21 cellular contexts compared by ENCODE assay signal in the genomic region with DNA sequence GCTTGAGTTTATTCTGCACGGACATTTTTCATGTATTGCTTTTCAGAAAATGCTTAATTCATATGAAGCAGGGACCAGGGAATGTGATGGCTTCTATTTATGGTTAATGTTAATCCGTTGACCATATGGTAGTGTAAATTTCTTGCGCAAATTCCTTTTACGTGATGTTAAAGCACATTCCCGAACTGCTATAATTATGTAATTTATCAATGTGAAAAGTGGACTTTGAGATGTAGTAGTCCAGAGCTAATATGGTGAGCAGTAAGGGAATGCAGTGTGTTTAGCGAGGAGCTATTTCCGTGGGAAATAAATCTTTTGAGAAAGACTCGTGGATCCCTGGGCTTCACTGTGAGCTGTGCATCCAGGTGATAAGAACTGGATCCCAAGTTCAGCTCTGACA. TPM values are rescaled to one million over a fixed set of nuclear protein-coding genes. Genes with fewer than 3 reads are reported as not detected.
DNase-seq lines count a peak whose midpoint lies in the region; ATAC-seq, FAIRE-seq and TF ChIP-seq lines count a peak whose summit lies in the region.
"Had no signal": no experiment of that assay in that cellular context is flagged by ENCODE, and none has a peak within 500 bp of the region (broad histone marks: within the 10 kb centered on the region; RNA-seq: fewer than 3 reads in every experiment).

No MANE protein-coding gene starts in this region.

- TF ChIP-seq POLR2A in K562 (conservative IDR thresholded peaks at IDR 0.05): no peak

- in situ Hi-C loops in K562 (cut with MboI): no loop called here

- H3K4me1 ChIP-seq in K562 (replicated peaks in 1 of 2; ENCODE audit: control insufficient read depth in 2 of 2, insufficient read depth in 2 of 2, low read length in 2 of 2): no peaks in the 10 kb centered on the region
- H3K4me1 ChIP-seq in pancreas: no peaks in the 10 kb centered on the region
- H3K4me1 ChIP-seq: BLaER1 had no signal

- POLR2A ChIA-PET in K562 (lab: Yijun Ruan, JAX): no interaction called here

- H3K4me2 ChIP-seq in K562 (ENCODE audit: insufficient read depth, low read length): no peak overlapping the region
- H3K4me2 ChIP-seq: BLaER1, GM23338 had no signal

- TF ChIP-seq CTCF in K562 (IDR thresholded peaks at IDR 0.05 in 2 of 3, conservative IDR thresholded peaks at IDR 0.05 in 1 of 3; ENCODE audit: insufficient read depth in 2 of 3, low read depth in 1 of 3, low read length in 3 of 3) (no peak), pancreas (IDR thresholded peaks at IDR 0.05) (no peak), GM20000 (IDR thresholded peaks at IDR 0.05; ENCODE audit: extremely low read depth, missing control alignments) (no peak), dorsolateral prefrontal cortex (IDR thresholded peaks at IDR 0.05 in 54 of 56, conservative IDR thresholded peaks at IDR 0.05 in 2 of 56; ENCODE audit: low read depth in 1 of 56, partially characterized antibody in 56 of 56) (no peak)

- no peaks in the 10 kb centered on the region for H4K20me1 ChIP-seq in K562 (replicated peaks; ENCODE audit: control insufficient read depth, insufficient read depth, low read length)
- H4K20me1 ChIP-seq: BLaER1 had no signal

- H3K9me1 ChIP-seq in K562 (ENCODE audit: control insufficient read depth, insufficient read depth, low read length): no peaks in the 10 kb centered on the region

- H3K9ac ChIP-seq in K562 (ENCODE audit: insufficient read depth in 1 of 2, low read depth in 2 of 2, low read length in 2 of 2): no peak overlapping the region
- H3K9ac ChIP-seq: BLaER1 had no signal

- no peaks in the 10 kb centered on the region for H3K79me2 ChIP-seq in K562 (ENCODE audit: control insufficient read depth, insufficient read depth, low read length)

- ATAC-seq in K562 (no peak), pancreas (peak in 3 of 4 donors; percentile 18 to 56 (median 31))
- ATAC-seq: CD8-positive, alpha-beta T cell; GM23338; HCT116 had no signal

- no peak for TF ChIP-seq RAD21 in K562 (CRISPR knock-in tag; conservative IDR thresholded peaks at IDR 0.05 in 1 of 2, IDR thresholded peaks at IDR 0.05 in 1 of 2)

- H3K27ac ChIP-seq in K562 (ENCODE audit: extremely low read depth, low read depth, low read length) (no peak overlapping the region), pancreas (no peak overlapping the region), dorsolateral prefrontal cortex (no peak overlapping the region)
- H3K27ac ChIP-seq: 22Rv1, BLaER1, C4-2B had no signal

- 0% methylated on average over 8 of the region's 8 CpGs for WGBS in K562 (ENCODE audit: insufficient coverage, low coverage, missing lambda C conversion rate)
- WGBS in pancreas, 2 donors: 11 to 20% methylated on average over 8 of the region's 8 CpGs

- no peak overlapping the region for H3K4me3 ChIP-seq in K562
- H3K4me3 ChIP-seq in pancreas: no peak overlapping the region
- no peak overlapping the region for H3K4me3 ChIP-seq in dorsolateral prefrontal cortex
- H3K4me3 ChIP-seq: BLaER1, GM23338 had no signal

- no TSS peak for BruUV-seq in K562 (replicated peaks; lab: Mats Ljungman, UMichigan)

- peak; percentile 42 for FAIRE-seq in K562 (lab: Jason Lieb, UNC)
- no peak for FAIRE-seq in pancreas (lab: Jason Lieb, UNC)
- FAIRE-seq: A204.1, GM12892, GM19239 had no signal

- TF ChIP-seq EP300 in K562 (IDR thresholded peaks at IDR 0.05; ENCODE audit: low read length): no peak

- H3K27me3 ChIP-seq in K562 (ENCODE audit: control insufficient read depth in 2 of 2, insufficient read depth in 2 of 2, low read length in 2 of 2): peaks cover 10 to 26% of the 10 kb centered on the region in 2 experiments; a peak in 3 of 5 replicates
- no peaks in the 10 kb centered on the region for H3K27me3 ChIP-seq in pancreas
- H3K27me3 ChIP-seq in dorsolateral prefrontal cortex: peaks cover 0 to 4% (median 0%) of the 10 kb centered on the region in 45 donors
- H3K27me3 ChIP-seq: BLaER1 had no signal

- intact Hi-C loops in K562 (cut with micrococcal nuclease) (no loop called here), pancreas (cut with DNase I) (no loop called here), dorsolateral prefrontal cortex (cut with DNase I) (no loop called here)

- H3K36me3 ChIP-seq in K562 (ENCODE audit: control insufficient read depth, insufficient read depth, low read length): no peaks in the 10 kb centered on the region
- no peaks in the 10 kb centered on the region for H3K36me3 ChIP-seq in pancreas
- H3K36me3 ChIP-seq: BLaER1 had no signal

- no peak overlapping the region for H2AFZ ChIP-seq in K562 (ENCODE audit: low read depth, low read length)
- H2AFZ ChIP-seq: GM23338 had no signal

- DNase-seq in NCI-H82 (lab: John Stamatoyannopoulos, UW) (peak; percentile 27), NCI-H82 treated with DMSO at 0.1 percent for 48 hours (lab: John Stamatoyannopoulos, UW; ENCODE audit: unreplicated experiment) (no peak), K562 (ENCODE audit: extremely low read depth in 1 of 4, low spot score in 3 of 4) (no peak), pancreas (no peak), GM20000 (ENCODE audit: low spot score) (no peak), NCI-H1436 (lab: John Stamatoyannopoulos, UW) (no peak), dorsolateral prefrontal cortex (no peak)
- DNase-seq: Caco-2; CD4-positive, CD25-positive, alpha-beta regulatory T cell; CD8-positive, alpha-beta T cell; DMS153; DND-41; H9 had no signal

- H3K9me3 ChIP-seq in K562 (replicated peaks; ENCODE audit: control insufficient read depth, insufficient read depth, low read depth, low read length): no peaks in the 10 kb centered on the region
- H3K9me3 ChIP-seq in pancreas: no peaks in the 10 kb centered on the region
- H3K9me3 ChIP-seq: BLaER1, Caco-2 had no signal

- CTCF ChIA-PET in K562 (lab: Yijun Ruan, JAX; ENCODE audit: low intra/inter-chr PET ratio): no interaction called here

TF ChIP-seq in K562, 482 proteins besides CTCF, POLR2A, EP300 and RAD21 (continues in another document):
- no peak for TF ChIP-seq ZNF77 (CRISPR knock-in tag; IDR thresholded peaks at IDR 0.05)
- TF ChIP-seq ATF3 (IDR thresholded peaks at IDR 0.05): no peak
- no peak for TF ChIP-seq ATF3 (CRISPR knock-in tag; conservative IDR thresholded peaks at IDR 0.05)
- no peak for TF ChIP-seq ZKSCAN1 (IDR thresholded peaks at IDR 0.05; ENCODE audit: low read depth, low read length)
- TF ChIP-seq E2F3 (CRISPR knock-in tag; IDR thresholded peaks at IDR 0.05): no peak
- TF ChIP-seq SMAD1 (IDR thresholded peaks at IDR 0.05; ENCODE audit: low read depth, low read length, partially characterized antibody): no peak
- TF ChIP-seq FOXJ2 (tag; IDR thresholded peaks at IDR 0.05): no peak
- no peak for TF ChIP-seq CEBPG (CRISPR knock-in tag; IDR thresholded peaks at IDR 0.05)
- TF ChIP-seq CEBPG (tag; conservative IDR thresholded peaks at IDR 0.05 in 1 of 2, IDR thresholded peaks at IDR 0.05 in 1 of 2): no peak

RNA-seq across cellular contexts. Expression of gene ANAPC13, which starts 27.3 kb away (rescaled TPM):
- 11.6 and 26.9 TPM in 2 replicates for total RNA-seq in K562 (2011; cell fraction: chromatin; rRNA removed; ENCODE audit: low replicate concordance)
- total RNA-seq in K562 (2011; cell fraction: nucleolus; rRNA removed): 13.7 and 14.3 TPM in 2 replicates
- total RNA-seq in K562 (2011; cell fraction: nucleoplasm; rRNA removed): 21.5 and 33.0 TPM in 2 replicates
- 48.5 and 48.9 TPM in 2 replicates for total RNA-seq in K562 (2014; rRNA removed)
- total RNA-seq in K562 (2014; rRNA removed; fragmentation: Illumina TruSeq; extraction: Trizol): 68.5 and 72.8 TPM in 2 replicates
- 54.9 and 55.2 TPM in 2 replicates for total RNA-seq in K562 (2015; rRNA removed; fragmentation: Illumina TruSeq; extraction: Trizol)
- 49.2 and 53.0 TPM in 2 replicates for total RNA-seq in K562 (2021)
- 77.8 and 112 TPM in 2 replicates for polyA plus RNA-seq in K562 (2011; rRNA removed)
- polyA plus RNA-seq in K562 (2011; cell fraction: cytosol; rRNA removed): 18.9 and 47.3 TPM in 2 replicates
- 16.0 and 26.7 TPM in 2 replicates for polyA plus RNA-seq in K562 (2011; cell fraction: nucleus; rRNA removed)
- 55.7 and 76.5 TPM in 2 replicates for polyA plus RNA-seq in K562 (2012)
- 104 and 126 TPM in 2 replicates for polyA plus RNA-seq in K562 (2014; fragmentation: Illumina TruSeq; extraction: Trizol)
- 100 to 1,000 TPM; 198 to 238 TPM for polyA plus RNA-seq in K562 (2014; fragmentation: Nextera tagmentation; extraction: Ambion mirVana)
- polyA plus RNA-seq in K562 (2014; rRNA removed): 67.7 and 69.9 TPM in 2 replicates
- 64.4 and 69.2 TPM in 2 replicates for polyA minus RNA-seq in K562 (2011; rRNA and poly(A)+ RNA removed)
- polyA minus RNA-seq in K562 (2011; cell fraction: cytosol; rRNA and poly(A)+ RNA removed): 15.7 and 25.5 TPM in 2 replicates
- 12.0 and 21.7 TPM in 2 replicates for polyA minus RNA-seq in K562 (2011; cell fraction: nucleus; rRNA and poly(A)+ RNA removed)
- 10 to 100 TPM; 16.5 to 32.3 (median 22.1) TPM for total RNA-seq in pancreas
- 10 to 100 TPM; 20.6 to 59.1 TPM for polyA plus RNA-seq in pancreas
- total RNA-seq in dorsolateral prefrontal cortex: 10 to 100 TPM; 18.9 to 65.9 (median 47.8) TPM

RNA-seq across cellular contexts. Expression of gene CEP63, which starts 27.4 kb away (rescaled TPM):
- total RNA-seq in K562 (2011; cell fraction: chromatin; rRNA removed; ENCODE audit: low replicate concordance): 6.8 and 23.9 TPM in 2 replicates
- total RNA-seq in K562 (2011; cell fraction: nucleolus; rRNA removed): 5.3 and 7.5 TPM in 2 replicates
- total RNA-seq in K562 (2011; cell fraction: nucleoplasm; rRNA removed): 14.5 and 19.8 TPM in 2 replicates
- 14.8 and 17.8 TPM in 2 replicates for total RNA-seq in K562 (2014; rRNA removed)
- total RNA-seq in K562 (2014; rRNA removed; fragmentation: Illumina TruSeq; extraction: Trizol): 10.6 and 13.8 TPM in 2 replicates
- total RNA-seq in K562 (2015; rRNA removed; fragmentation: Illumina TruSeq; extraction: Trizol): 13.2 and 14.2 TPM in 2 replicates
- 6.7 and 7.4 TPM in 2 replicates for total RNA-seq in K562 (2021)
- polyA plus RNA-seq in K562 (2011; rRNA removed): 6.6 and 7.4 TPM in 2 replicates
- 3.4 and 3.7 TPM in 2 replicates for polyA plus RNA-seq in K562 (2011; cell fraction: cytosol; rRNA removed)
- 4.2 and 5.0 TPM in 2 replicates for polyA plus RNA-seq in K562 (2011; cell fraction: nucleus; rRNA removed)
- polyA plus RNA-seq in K562 (2012): 9.2 and 11.8 TPM in 2 replicates
- 12.1 and 12.9 TPM in 2 replicates for polyA plus RNA-seq in K562 (2014; fragmentation: Illumina TruSeq; extraction: Trizol)
- 1 to 10 TPM; 5.1 to 5.6 TPM for polyA plus RNA-seq in K562 (2014; fragmentation: Nextera tagmentation; extraction: Ambion mirVana)
- 9.0 and 11.6 TPM in 2 replicates for polyA plus RNA-seq in K562 (2014; rRNA removed)
- polyA minus RNA-seq in K562 (2011; rRNA and poly(A)+ RNA removed): 9.0 and 12.2 TPM in 2 replicates
- 4.6 and 4.8 TPM in 2 replicates for polyA minus RNA-seq in K562 (2011; cell fraction: cytosol; rRNA and poly(A)+ RNA removed)
- polyA minus RNA-seq in K562 (2011; cell fraction: nucleus; rRNA and poly(A)+ RNA removed): 13.2 and 22.9 TPM in 2 replicates
- total RNA-seq in pancreas: 10 to 100 TPM in 3 of 6 donors, 1 to 10 TPM in 3; 8.9 to 17.2 (median 11.0) TPM
- polyA plus RNA-seq in pancreas: 10 to 100 TPM; 10.6 to 15.5 TPM
- 10 to 100 TPM; 27.2 to 57.8 (median 39.4) TPM for total RNA-seq in dorsolateral prefrontal cortex
